Comparison of ENCODE assay signal across 16 cellular contexts in genomic region chr3:72086051-72086711, GRCh38.
A peak's percentile ranks its signal among the peaks of the same experiment; 100 is the strongest.
DNase-seq lines count a peak whose midpoint lies in the region; ATAC-seq and TF ChIP-seq lines count a peak whose summit lies in the region.
"Had no signal": no experiment of that assay in that cellular context is flagged by ENCODE, and none has a peak within 500 bp of the region (broad histone marks: within the 10 kb centered on the region; RNA-seq: fewer than 3 reads in every experiment).

No MANE protein-coding gene starts in this region.

- peak overlapping the region; percentile 39 for H3K4me3 Mint-ChIP-seq in dendritic cell treated with granulocyte-macrophage colony-stimulating factor and Interleukin-4, amounts not matched to agents 40 ng/mL and 50 ng/mL, for 4 days
- H3K4me3 Mint-ChIP-seq in naive thymus-derived CD4-positive, alpha-beta T cell, result no peak overlapping the region
- no peak overlapping the region for H3K4me3 Mint-ChIP-seq in type B pancreatic cell
- H3K4me3 Mint-ChIP-seq: CD8-positive, alpha-beta memory T cell had no signal

- H3K9me3 ChIP-seq in naive thymus-derived CD4-positive, alpha-beta T cell (ENCODE audit: control insufficient read depth in 2 of 3, low read length in 3 of 3), result no peaks in the 10 kb centered on the region
- H3K9me3 ChIP-seq in SJCRH30 (replicated peaks) (no peaks in the 10 kb centered on the region), colonic mucosa (no peaks in the 10 kb centered on the region)

- DNase-seq in GM13976 (ENCODE audit: low spot score) (peak; percentile 45), NOMO-1 (lab: John Stamatoyannopoulos, UW; ENCODE audit: unreplicated experiment in 2 of 2) (peak; percentile 56 to 77), NCI-H2171 treated with DMSO at 0.1 percent for 48 hours (lab: John Stamatoyannopoulos, UW) (no peak), type B pancreatic cell (ENCODE audit: extremely low spot score, unreplicated experiment) (no peak), SJCRH30 (no peak), colonic mucosa (no peak)
- DNase-seq in naive thymus-derived CD4-positive, alpha-beta T cell, result no peak
- DNase-seq: activated effector memory CD4-positive, alpha-beta T cell treated with Interleukin-2 at 50 U/mL for 16 hours; CD8-positive, alpha-beta memory T cell; NCI-H1092; NCI-H446 treated with DMSO at 0.1 percent for 48 hours; stimulated activated CD4-positive, alpha-beta T cell treated with anti-CD3 and anti-CD28 coated beads, Interleukin-2, amount 100 ng/mL, for 48 hours; stimulated activated naive CD4-positive, alpha-beta T cell had no signal

- peaks cover 63% of the 10 kb centered on the region for H3K4me1 Mint-ChIP-seq in dendritic cell treated with granulocyte-macrophage colony-stimulating factor and Interleukin-4, amounts not matched to agents 40 ng/mL and 50 ng/mL, for 4 days (ENCODE audit: low read depth)
- peaks cover 10 to 30% (median 18%) of the 10 kb centered on the region in 7 donors for H3K4me1 Mint-ChIP-seq in naive thymus-derived CD4-positive, alpha-beta T cell
- peaks cover 29% of the 10 kb centered on the region for H3K4me1 Mint-ChIP-seq in type B pancreatic cell (ENCODE audit: unreplicated experiment)
- H3K4me1 Mint-ChIP-seq: CD8-positive, alpha-beta memory T cell had no signal

- intact Hi-C loops in dendritic cell treated with granulocyte-macrophage colony-stimulating factor and Interleukin-4, amounts not matched to agents 40 ng/mL and 50 ng/mL, for 4 days (cut with micrococcal nuclease), result loop anchor here (10.0 kb wide), 1 partner anchor 51 kb away; no protein-coding TSS in a partner anchor
- intact Hi-C loops in naive thymus-derived CD4-positive, alpha-beta T cell (cut with micrococcal nuclease), result no loop called here
- intact Hi-C loops in colonic mucosa (cut with DNase I), result no loop called here

- H3K4me3 ChIP-seq in naive thymus-derived CD4-positive, alpha-beta T cell (ENCODE audit: low read length), result no peak overlapping the region
- no peak overlapping the region for H3K4me3 ChIP-seq in SJCRH30
- no peak overlapping the region for H3K4me3 ChIP-seq in colonic mucosa
- H3K4me3 ChIP-seq: SK-N-MC had no signal

- peak; percentile 57 for ATAC-seq in naive thymus-derived CD4-positive, alpha-beta T cell

- H3K27ac ChIP-seq in naive thymus-derived CD4-positive, alpha-beta T cell (ENCODE audit: low read depth, low read length), result no peak overlapping the region
- H3K27ac ChIP-seq in SJCRH30 (no peak overlapping the region), colonic mucosa (no peak overlapping the region)
- H3K27ac ChIP-seq: SK-N-MC had no signal

- TF ChIP-seq CTCF in GM13976 (IDR thresholded peaks at IDR 0.05; ENCODE audit: borderline replicate concordance, control extremely low read depth, extremely low read depth, insufficient read depth, missing control alignments) (no peak), type B pancreatic cell (conservative IDR thresholded peaks at IDR 0.05) (no peak), colonic mucosa (IDR thresholded peaks at IDR 0.05) (no peak)

- POLR2A ChIA-PET in naive thymus-derived CD4-positive, alpha-beta T cell (lab: Charles Lee), result interaction anchor here (1.1 kb wide), 1 partner anchor 9 kb away, joined by 4 read pairs; no protein-coding TSS in a partner anchor

- peaks cover 28% of the 10 kb centered on the region for H3K27me3 Mint-ChIP-seq in dendritic cell treated with granulocyte-macrophage colony-stimulating factor and Interleukin-4, amounts not matched to agents 40 ng/mL and 50 ng/mL, for 4 days
- peaks cover 0 to 4% (median 0%) of the 10 kb centered on the region in 5 donors for H3K27me3 Mint-ChIP-seq in naive thymus-derived CD4-positive, alpha-beta T cell
- peaks cover 7% of the 10 kb centered on the region for H3K27me3 Mint-ChIP-seq in type B pancreatic cell

- in situ Hi-C loops in GM13976 (cut with MboI; ENCODE audit: low sequenced_read_pairs, unreplicated experiment), result loop anchor here (10.0 kb wide), 1 partner anchor 739 kb away; no protein-coding TSS in a partner anchor

- H3K36me3 ChIP-seq in naive thymus-derived CD4-positive, alpha-beta T cell (ENCODE audit: control insufficient read depth in 2 of 3, insufficient read depth in 3 of 3, low read length in 3 of 3), result no peaks in the 10 kb centered on the region
- no peaks in the 10 kb centered on the region for H3K36me3 ChIP-seq in SJCRH30
- no peaks in the 10 kb centered on the region for H3K36me3 ChIP-seq in colonic mucosa

- no peaks in the 10 kb centered on the region for H3K27me3 ChIP-seq in naive thymus-derived CD4-positive, alpha-beta T cell (ENCODE audit: control insufficient read depth in 2 of 2, insufficient read depth in 2 of 2, low read length in 2 of 2)
- H3K27me3 ChIP-seq in SJCRH30 (no peaks in the 10 kb centered on the region), colonic mucosa (no peaks in the 10 kb centered on the region)

- no peaks in the 10 kb centered on the region for H3K4me1 ChIP-seq in naive thymus-derived CD4-positive, alpha-beta T cell (ENCODE audit: control insufficient read depth in 2 of 2, insufficient read depth in 2 of 2, low read length in 2 of 2)
- H3K4me1 ChIP-seq in SJCRH30 (no peaks in the 10 kb centered on the region), colonic mucosa (no peaks in the 10 kb centered on the region)

- CTCF ChIA-PET in naive thymus-derived CD4-positive, alpha-beta T cell (lab: Charles Lee), result no interaction called here

- H3K9me3 Mint-ChIP-seq in dendritic cell treated with granulocyte-macrophage colony-stimulating factor and Interleukin-4, amounts not matched to agents 40 ng/mL and 50 ng/mL, for 4 days, result no peaks in the 10 kb centered on the region
- no peaks in the 10 kb centered on the region for H3K9me3 Mint-ChIP-seq in naive thymus-derived CD4-positive, alpha-beta T cell
- H3K9me3 Mint-ChIP-seq in type B pancreatic cell, result peaks cover 5% of the 10 kb centered on the region
- H3K9me3 Mint-ChIP-seq: CD8-positive, alpha-beta memory T cell had no signal

- no peaks in the 10 kb centered on the region for H3K36me3 Mint-ChIP-seq in dendritic cell treated with granulocyte-macrophage colony-stimulating factor and Interleukin-4, amounts not matched to agents 40 ng/mL and 50 ng/mL, for 4 days (ENCODE audit: low read depth)
- H3K36me3 Mint-ChIP-seq in naive thymus-derived CD4-positive, alpha-beta T cell, result no peaks in the 10 kb centered on the region
- no peaks in the 10 kb centered on the region for H3K36me3 Mint-ChIP-seq in type B pancreatic cell

- peak overlapping the region; percentile 69 for H3K27ac Mint-ChIP-seq in dendritic cell treated with granulocyte-macrophage colony-stimulating factor and Interleukin-4, amounts not matched to agents 40 ng/mL and 50 ng/mL, for 4 days
- no peak overlapping the region for H3K27ac Mint-ChIP-seq in naive thymus-derived CD4-positive, alpha-beta T cell
- no peak overlapping the region for H3K27ac Mint-ChIP-seq in type B pancreatic cell
- H3K27ac Mint-ChIP-seq: CD8-positive, alpha-beta memory T cell; progenitor cell of endocrine pancreas had no signal

- no peak overlapping the region for H3K9ac ChIP-seq in colonic mucosa (ENCODE audit: low read depth in 2 of 2, low read length in 2 of 2)

Comparison
In these comparisons a context has a peak if more than half of its experiments do, and no peak if none do; other contexts are left out.
1. DNase-seq: peak in GM13976 (single experiment) and NOMO-1 (2 of 2); none in naive thymus-derived CD4-positive, alpha-beta T cell (0 of 9), NCI-H2171 treated with DMSO at 0.1 percent for 48 hours (single experiment), type B pancreatic cell (single experiment), SJCRH30 (0 of 2) and colonic mucosa (single experiment).